ENCODE assay signal across 8 cellular contexts in the genomic region with DNA sequence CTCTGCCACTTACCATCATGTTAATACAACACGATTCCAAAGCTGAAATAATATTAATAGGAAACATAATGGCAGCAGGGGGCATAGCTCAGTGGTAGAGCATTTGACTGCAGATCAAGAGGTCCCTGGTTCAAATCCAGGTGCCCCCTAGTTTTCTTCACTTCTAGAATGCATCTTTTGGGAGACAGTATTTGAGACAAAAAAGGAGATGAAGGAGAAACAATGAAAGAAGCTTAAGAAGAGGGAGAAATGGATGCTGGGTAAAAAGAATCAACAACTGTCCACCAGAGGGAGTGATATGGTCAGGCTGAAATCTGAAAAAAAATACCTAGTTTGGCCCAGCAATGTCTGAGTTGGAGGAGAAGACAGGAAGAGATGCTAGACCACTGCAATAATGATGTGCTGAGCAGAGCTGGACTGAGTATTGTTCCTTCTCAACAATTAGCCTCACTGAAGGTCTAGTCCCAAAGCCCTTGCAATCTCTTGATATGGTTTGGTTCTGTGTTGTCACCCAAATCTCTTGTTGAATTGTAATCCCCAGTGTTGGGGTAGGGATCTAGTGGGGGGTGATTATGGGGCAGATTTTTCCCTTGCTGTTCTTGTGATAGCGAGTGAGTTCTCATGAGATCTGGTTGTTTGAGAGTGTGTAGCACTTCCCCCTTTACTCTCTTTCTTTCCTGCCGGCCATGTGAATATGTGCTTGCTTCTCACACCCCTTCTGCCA. TPM values are rescaled to one million over a fixed set of nuclear protein-coding genes. Genes with fewer than 3 reads are reported as not detected.
A peak's percentile ranks its signal among the peaks of the same experiment; 100 is the strongest.
DNase-seq lines count a peak whose midpoint lies in the region; ATAC-seq and TF ChIP-seq lines count a peak whose summit lies in the region.

No MANE protein-coding gene starts in this region.

- H3K9ac ChIP-seq in mesenchymal stem cell (ENCODE audit: low read length), result peak overlapping the region; percentile 23

- no peaks in the 10 kb centered on the region for H3K27me3 ChIP-seq in mesenchymal stem cell (ENCODE audit: control insufficient read depth in 1 of 2, insufficient read depth in 1 of 2, low read length in 2 of 2)

- H4K8ac ChIP-seq in mesenchymal stem cell (ENCODE audit: low read length), result no peak overlapping the region

- ATAC-seq in HG02870 (IDR thresholded peaks at IDR 0.05; ENCODE audit: unreplicated experiment), result peak; percentile 79
- ATAC-seq in GM19455 (IDR thresholded peaks at IDR 0.05; ENCODE audit: unreplicated experiment), result no peak

- no peak overlapping the region for H3K23ac ChIP-seq in mesenchymal stem cell (ENCODE audit: low read length in 2 of 2)

- no peaks in the 10 kb centered on the region for H3K36me3 ChIP-seq in mesenchymal stem cell (ENCODE audit: control insufficient read depth in 1 of 2, insufficient read depth in 2 of 2, low read depth in 1 of 2, low read length in 2 of 2)

- no peaks in the 10 kb centered on the region for H3K9me3 ChIP-seq in mesenchymal stem cell (ENCODE audit: control insufficient read depth, low read length)

- no peak overlapping the region for H2BK15ac ChIP-seq in mesenchymal stem cell (ENCODE audit: low read depth, poor library complexity, severe bottlenecking)

- H4K91ac ChIP-seq in mesenchymal stem cell (ENCODE audit: low read length), result no peak overlapping the region

- H2AK5ac ChIP-seq in mesenchymal stem cell (ENCODE audit: low read length, severe bottlenecking), result no peak overlapping the region

- no peak overlapping the region for H3K4me2 ChIP-seq in mesenchymal stem cell (ENCODE audit: low read length, poor library complexity, severe bottlenecking)

- no peak overlapping the region for H3K4ac ChIP-seq in mesenchymal stem cell (ENCODE audit: low read depth in 1 of 2, low read length in 2 of 2)

- H2BK5ac ChIP-seq in mesenchymal stem cell (ENCODE audit: low read depth, low read length, poor library complexity, severe bottlenecking), result no peak overlapping the region

- no peaks in the 10 kb centered on the region for H3K79me1 ChIP-seq in mesenchymal stem cell (replicated peaks; ENCODE audit: low read length, poor library complexity, severe bottlenecking)

- H3K14ac ChIP-seq in mesenchymal stem cell (ENCODE audit: low read length in 2 of 2), result no peak overlapping the region

- no peak overlapping the region for H2BK12ac ChIP-seq in mesenchymal stem cell (ENCODE audit: low read length in 2 of 2)

- no peak overlapping the region for H2AFZ ChIP-seq in mesenchymal stem cell (ENCODE audit: low read depth, low read length)

- H3K4me1 ChIP-seq in mesenchymal stem cell (ENCODE audit: control insufficient read depth, insufficient read depth, low read depth, low read length), result no peaks in the 10 kb centered on the region

- no peak overlapping the region for H3K27ac ChIP-seq in mesenchymal stem cell (ENCODE audit: low read length, poor library complexity, severe bottlenecking)

- H3K18ac ChIP-seq in mesenchymal stem cell (ENCODE audit: low read depth in 1 of 2, low read length in 2 of 2), result no peak overlapping the region

- TF ChIP-seq CTCF in choroid plexus epithelial cell (conservative IDR thresholded peaks at IDR 0.05; ENCODE audit: low read depth, low read length), result peak; percentile 73

- H3K4me3 ChIP-seq in choroid plexus epithelial cell (ENCODE audit: low read depth, low read length), result no peak overlapping the region
- no peak overlapping the region for H3K4me3 ChIP-seq in mesenchymal stem cell (ENCODE audit: insufficient read depth in 1 of 2, low read depth in 1 of 2, low read length in 2 of 2)

- H2BK120ac ChIP-seq in mesenchymal stem cell (ENCODE audit: low read depth, low read length), result no peak overlapping the region

- WGBS in mesenchymal stem cell, result 93% methylated on average over 3 of the region's 3 CpGs

- DNase-seq in NCI-H82 (lab: John Stamatoyannopoulos, UW) (peak; percentile 45), NCI-H82 treated with DMSO at 0.1 percent for 48 hours (lab: John Stamatoyannopoulos, UW; ENCODE audit: unreplicated experiment) (no peak), NOMO-1 treated with dmso at 0.1 percent for 144 hours (lab: John Stamatoyannopoulos, UW; ENCODE audit: unreplicated experiment) (peak; percentile 13), choroid plexus epithelial cell (ENCODE audit: low read depth) (peak; percentile 91), mesenchymal stem cell (peak; percentile 74)
- no peak for DNase-seq in activated CD4-positive, alpha-beta T cell treated with anti-CD3 and anti-CD28 coated beads for 4 hours

RNA-seq across cellular contexts. Expression of gene ZNF783, which starts 48.3 kb away (rescaled TPM):
- polyA plus RNA-seq in mesenchymal stem cell (2013, experiment 1 of 2), result 3.7 TPM
- polyA plus RNA-seq in mesenchymal stem cell (2013, experiment 2 of 2), result 3.5 TPM

Comparison
In these comparisons a context has a peak if more than half of its experiments do, and no peak if none do; other contexts are left out.
1. DNase-seq: peak in NCI-H82 (single experiment), NOMO-1 treated with dmso at 0.1 percent for 144 hours (single experiment), choroid plexus epithelial cell (single experiment) and mesenchymal stem cell (single experiment); none in NCI-H82 treated with DMSO at 0.1 percent for 48 hours (single experiment) and activated CD4-positive, alpha-beta T cell treated with anti-CD3 and anti-CD28 coated beads for 4 hours (0 of 2).